16 cellular contexts compared by ENCODE assay signal in genomic region chr7:59079-59825, GRCh38.
A peak's percentile ranks its signal among the peaks of the same experiment; 100 is the strongest.
DNase-seq lines count a peak whose midpoint lies in the region; ATAC-seq and TF ChIP-seq lines count a peak whose summit lies in the region.
"Had no signal": no experiment of that assay in that cellular context is flagged by ENCODE, and none has a peak within 500 bp of the region (broad histone marks: within the 10 kb centered on the region; RNA-seq: fewer than 3 reads in every experiment).

No MANE protein-coding gene starts in this region.

- ATAC-seq in GM23338: peak; percentile 79

- no peaks in the 10 kb centered on the region; the same call in 2 of the 3 replicates for H3K9me3 Mint-ChIP-seq in GM23338
- H3K9me3 Mint-ChIP-seq in glutamatergic neuron (ENCODE audit: unreplicated experiment): no peaks in the 10 kb centered on the region
- H3K9me3 Mint-ChIP-seq: CD4-positive, alpha-beta T cell had no signal

- H3K27ac Mint-ChIP-seq in GM23338 (no peak overlapping the region; the same call in 1 of the 2 replicates), glutamatergic neuron (ENCODE audit: unreplicated experiment) (peak overlapping the region; percentile 52)
- H3K27ac Mint-ChIP-seq: B cell; CD4-positive, alpha-beta T cell had no signal

- H3K4me1 ChIP-seq in GM23338 (ENCODE audit: insufficient read depth): peaks cover 16% of the 10 kb centered on the region
- H3K4me1 ChIP-seq in HUES6 (ENCODE audit: control insufficient read depth, insufficient read depth, low read length): peaks cover 36% of the 10 kb centered on the region
- peaks cover under 1% of the 10 kb centered on the region for H3K4me1 ChIP-seq in osteoblast (ENCODE audit: insufficient read depth, low read length)
- peaks cover under 1 to 26% of the 10 kb centered on the region in 2 experiments; a peak in 1 of 4 replicates for H3K4me1 ChIP-seq in SK-N-SH (ENCODE audit: control insufficient read depth in 1 of 2, insufficient read depth in 2 of 2, low read depth in 1 of 2, low read length in 1 of 2)
- H3K4me1 ChIP-seq: HAP-1, SJSA1 had no signal

- TF ChIP-seq CTCF in GM23338 (conservative IDR thresholded peaks at IDR 0.05; ENCODE audit: low read depth in 2 of 2): no peak
- TF ChIP-seq CTCF in glutamatergic neuron (IDR thresholded peaks at IDR 0.05; ENCODE audit: partially characterized antibody, unreplicated experiment): no peak
- TF ChIP-seq CTCF in osteoblast (IDR thresholded peaks at IDR 0.05; ENCODE audit: extremely low read depth, low read depth, low read length): no peak
- TF ChIP-seq CTCF in SK-N-SH (IDR thresholded peaks at IDR 0.05): no peak

- H3K9me3 ChIP-seq in HUES6 (ENCODE audit: control insufficient read depth, insufficient read depth, low read depth, low read length) (no peaks in the 10 kb centered on the region), osteoblast (ENCODE audit: low read depth, low read length) (no peaks in the 10 kb centered on the region), SK-N-SH (no peaks in the 10 kb centered on the region)
- H3K9me3 ChIP-seq: HAP-1, SJSA1 had no signal

- H3K36me3 ChIP-seq in GM23338 (ENCODE audit: insufficient read depth) (no peaks in the 10 kb centered on the region), HUES6 (ENCODE audit: control insufficient read depth, insufficient read depth, low read length) (no peaks in the 10 kb centered on the region), osteoblast (ENCODE audit: insufficient read depth, low read length) (no peaks in the 10 kb centered on the region), SK-N-SH (replicated peaks in 1 of 2; ENCODE audit: control insufficient read depth in 1 of 2, insufficient read depth in 2 of 2, low read length in 1 of 2) (no peaks in the 10 kb centered on the region)
- H3K36me3 ChIP-seq: HAP-1, SJSA1 had no signal

- no peaks in the 10 kb centered on the region for H3K27me3 ChIP-seq in GM23338 (ENCODE audit: insufficient read depth)
- H3K27me3 ChIP-seq in HUES6 (ENCODE audit: control insufficient read depth, insufficient read depth, low read length): no peaks in the 10 kb centered on the region
- H3K27me3 ChIP-seq in osteoblast (ENCODE audit: insufficient read depth, low read length): peaks cover 15% of the 10 kb centered on the region
- no peaks in the 10 kb centered on the region for H3K27me3 ChIP-seq in SK-N-SH (ENCODE audit: insufficient read depth)
- H3K27me3 ChIP-seq: SJSA1 had no signal

- H3K79me2 ChIP-seq in GM23338 (replicated peaks; ENCODE audit: insufficient read depth) (no peaks in the 10 kb centered on the region), osteoblast (ENCODE audit: insufficient read depth, low read length) (no peaks in the 10 kb centered on the region), SK-N-SH (ENCODE audit: insufficient read depth) (no peaks in the 10 kb centered on the region)

- H4K20me1 ChIP-seq in GM23338 (replicated peaks; ENCODE audit: insufficient read depth): no peaks in the 10 kb centered on the region
- no peaks in the 10 kb centered on the region for H4K20me1 ChIP-seq in osteoblast (ENCODE audit: insufficient read depth, low read length)
- no peaks in the 10 kb centered on the region for H4K20me1 ChIP-seq in SK-N-SH (ENCODE audit: insufficient read depth)

- H2AFZ ChIP-seq in GM23338 (no peak overlapping the region), osteoblast (ENCODE audit: low read length) (no peak overlapping the region), SK-N-SH (ENCODE audit: low read depth) (no peak overlapping the region)

- POLR2A ChIA-PET in SK-N-SH (lab: Yijun Ruan, JAX): no interaction called here

- H3F3A ChIP-seq in GM23338 (replicated peaks; ENCODE audit: low read depth): no peaks in the 10 kb centered on the region
- H3F3A ChIP-seq in SK-N-SH (replicated peaks; ENCODE audit: insufficient read depth): no peaks in the 10 kb centered on the region

- H3K9me2 ChIP-seq in GM23338 (ENCODE audit: insufficient read depth): peaks cover 6% of the 10 kb centered on the region; the same call in 1 of the 2 replicates
- no peaks in the 10 kb centered on the region for H3K9me2 ChIP-seq in SK-N-SH

- no peak overlapping the region for H3K27ac ChIP-seq in GM23338 (ENCODE audit: low read depth)
- H3K27ac ChIP-seq in HUES6 (ENCODE audit: low read depth, low read length): no peak overlapping the region
- no peak overlapping the region for H3K27ac ChIP-seq in osteoblast (ENCODE audit: low read depth, low read length)
- H3K27ac ChIP-seq in SK-N-SH (ENCODE audit: low read depth in 2 of 2, low read length in 1 of 2): no peak overlapping the region
- H3K27ac ChIP-seq: SJSA1 had no signal

- TF ChIP-seq EP300 in SK-N-SH (IDR thresholded peaks at IDR 0.05; ENCODE audit: borderline replicate concordance in 1 of 2, low read depth in 1 of 2, low read length in 1 of 2): no peak

- CTCF ChIA-PET in SK-N-SH (lab: Yijun Ruan, JAX): interaction anchor here (1.1 to 5.8 kb wide), 2 partner anchors 208 to 273 kb away, joined by 3 to 42 read pairs; no protein-coding TSS in a partner anchor

- H3K4me1 Mint-ChIP-seq in GM23338 (peaks cover 33% of the 10 kb centered on the region), glutamatergic neuron (ENCODE audit: low read depth, unreplicated experiment) (peaks cover 30% of the 10 kb centered on the region)

- 67% methylated on average over 14 of the region's 14 CpGs for WGBS in SK-N-SH (ENCODE audit: low lambda C conversion rate)

- H3K4me2 ChIP-seq in GM23338 (peak overlapping the region; percentile 65; the same call in 1 of the 2 replicates), osteoblast (ENCODE audit: insufficient read depth, low read length) (no peak overlapping the region), SK-N-SH (no peak overlapping the region)

- H3K4me3 ChIP-seq in GM23338 (peak overlapping the region; percentile 37; the same call in 1 of the 2 replicates), HUES6 (ENCODE audit: low read depth, low read length) (peak overlapping the region; percentile 22; the same call in 1 of the 2 replicates), osteoblast (ENCODE audit: insufficient read depth, low read length) (no peak overlapping the region), SK-N-SH (ENCODE audit: low read depth in 2 of 2, low read length in 1 of 2) (no peak overlapping the region)
- H3K4me3 ChIP-seq: HAP-1, SJSA1 had no signal

- H3K36me3 Mint-ChIP-seq in GM23338 (ENCODE audit: low read depth) (no peaks in the 10 kb centered on the region), glutamatergic neuron (ENCODE audit: unreplicated experiment) (no peaks in the 10 kb centered on the region)

- peak overlapping the region; percentile 14 for H3K9ac ChIP-seq in HUES6 (ENCODE audit: low read length)
- no peak overlapping the region for H3K9ac ChIP-seq in SK-N-SH

- no peak for TF ChIP-seq RAD21 in SK-N-SH (IDR thresholded peaks at IDR 0.05; ENCODE audit: low read length)

- peak; percentile 54 for DNase-seq in GM23338 (ENCODE audit: low spot score)
- DNase-seq in glutamatergic neuron: no peak
- DNase-seq in osteoblast (ENCODE audit: insufficient read length, low spot score, missing footprints): peak; percentile 35
- no peak for DNase-seq in SK-N-SH
- DNase-seq in NCI-H345 treated with DMSO at 0.1 percent for 48 hours (lab: John Stamatoyannopoulos, UW; ENCODE audit: unreplicated experiment): no peak
- DNase-seq in epidermal melanocyte (ENCODE audit: insufficient read length, low spot score): no peak
- DNase-seq in stimulated activated CD8-positive, alpha-beta memory T cell treated with anti-CD3 and anti-CD28 coated beads, Interleukin-4, amount 100 ng/mL, for 48 hours: no peak
- DNase-seq: ACHN; CD4-positive, alpha-beta T cell; NCI-H226; OCI-M1; RPMI8226 had no signal

- H3K4me3 Mint-ChIP-seq in GM23338 (no peak overlapping the region; the same call in 2 of the 3 replicates), glutamatergic neuron (ENCODE audit: unreplicated experiment) (no peak overlapping the region)
- H3K4me3 Mint-ChIP-seq: B cell; CD4-positive, alpha-beta T cell had no signal

- peaks cover 27% of the 10 kb centered on the region for H3K27me3 Mint-ChIP-seq in GM23338 (ENCODE audit: insufficient read depth, low read depth, poor library complexity)
- peaks cover 9% of the 10 kb centered on the region for H3K27me3 Mint-ChIP-seq in glutamatergic neuron (ENCODE audit: unreplicated experiment)

TF ChIP-seq in GM23338, 12 proteins besides CTCF, POLR2A, EP300 and RAD21 (continues in another document):
- TF ChIP-seq NANOG (IDR thresholded peaks at IDR 0.05; ENCODE audit: borderline replicate concordance): no peak
- no peak for TF ChIP-seq STAT1 (IDR thresholded peaks at IDR 0.05; ENCODE audit: unreplicated experiment)
- TF ChIP-seq POLR2AphosphoS5 (IDR thresholded peaks at IDR 0.05; ENCODE audit: low read depth): no peak
- no peak for TF ChIP-seq JUNB (IDR thresholded peaks at IDR 0.05; ENCODE audit: unreplicated experiment)
- TF ChIP-seq ZNF331 (CRISPR knock-in tag; IDR thresholded peaks at IDR 0.05; ENCODE audit: low read depth): no peak

TF ChIP-seq in SK-N-SH, 30 proteins besides CTCF, POLR2A, EP300 and RAD21 (continues in another document):
- no peak for TF ChIP-seq RXRA (IDR thresholded peaks at IDR 0.05; ENCODE audit: borderline replicate concordance, low read depth)
- TF ChIP-seq NRF1 (IDR thresholded peaks at IDR 0.05; ENCODE audit: low read depth, low read length): no peak
- TF ChIP-seq FOSL2 (IDR thresholded peaks at IDR 0.05; ENCODE audit: borderline replicate concordance, low read depth): no peak
- TF ChIP-seq EZH2phosphoT487 (IDR thresholded peaks at IDR 0.05; ENCODE audit: borderline replicate concordance, low read depth): no peak
- TF ChIP-seq RFX5 (IDR thresholded peaks at IDR 0.05; ENCODE audit: low read length): no peak
- no peak for TF ChIP-seq POLR2AphosphoS5 (IDR thresholded peaks at IDR 0.05; ENCODE audit: low read depth, low read length)
- TF ChIP-seq NFIC (IDR thresholded peaks at IDR 0.05; ENCODE audit: borderline replicate concordance): no peak
- no peak for TF ChIP-seq ZBTB33 (IDR thresholded peaks at IDR 0.05; ENCODE audit: borderline replicate concordance, low read depth)
- no peak for TF ChIP-seq YY1 (IDR thresholded peaks at IDR 0.05; ENCODE audit: low read depth)

Comparison
In these comparisons a context has a peak if more than half of its experiments do, and no peak if none do; other contexts are left out.
1. DNase-seq: peak in GM23338 (single experiment) and osteoblast (single experiment); none in glutamatergic neuron (single experiment), SK-N-SH (single experiment), NCI-H345 treated with DMSO at 0.1 percent for 48 hours (single experiment), epidermal melanocyte (single experiment) and stimulated activated CD8-positive, alpha-beta memory T cell treated with anti-CD3 and anti-CD28 coated beads, Interleukin-4, amount 100 ng/mL, for 48 hours (single experiment).
2. H3K4me3 ChIP-seq: peak in GM23338 (single experiment) and HUES6 (single experiment); none in osteoblast (single experiment) and SK-N-SH (0 of 2).